In genomic region chr1:180163044-180163443, GRCh38 we compare ENCODE assay signal across 16 cellular contexts.
"Had no signal": no experiment of that assay in that cellular context is flagged by ENCODE, and none has a peak within 500 bp of the region (broad histone marks: within the 10 kb centered on the region; RNA-seq: fewer than 3 reads in every experiment).

No MANE protein-coding gene starts in this region.

- ATAC-seq: activated naive CD8-positive, alpha-beta T cell treated with anti-CD3 and anti-CD28 coated beads, Interleukin-2, amount 50 U/mL, for 24 hours; natural killer cell; stimulated activated naive B cell treated with anti-CD40 and anti-IgM and Interleukin-4, amounts not matched to agents 10 μg/mL and 1 μg/mL and 100 μg/mL, for 72 hours had no signal

- DNase-seq: activated CD4-positive, CD25-positive, alpha-beta regulatory T cell treated with anti-CD3 and anti-CD28 coated beads, Interleukin-2, amount 50 U/mL, for 72 hours; activated naive CD4-positive, alpha-beta T cell treated with Interleukin-2 at 50 U/mL for 16 hours; activated naive CD8-positive, alpha-beta T cell treated with anti-CD3 and anti-CD28 coated beads, Interleukin-2, amount 50 U/mL, for 24 hours; aorta; effector CD8-positive, alpha-beta T cell; foreskin fibroblast; hypothalamus; kidney; left ventricle myocardium inferior; natural killer cell; nucleus accumbens; stimulated activated CD4-positive, alpha-beta T cell treated with anti-CD3 and anti-CD28 coated beads, Interleukin-15, amount 100 ng/mL, for 24 hours; stimulated activated CD4-positive, alpha-beta T cell treated with anti-CD3 and anti-CD28 coated beads, Interleukin-4, amount 100 ng/mL, for 1 hour; stimulated activated naive B cell treated with anti-CD40 and anti-IgM and Interleukin-4, amounts not matched to agents 10 μg/mL and 1 μg/mL and 100 μg/mL, for 72 hours; tibial artery had no signal

- FAIRE-seq: kidney, urothelium cell line had no signal
